ENCODE assay signal across 22 cellular contexts in genomic region chr1:79896136-79896535, GRCh38.
A peak's percentile ranks its signal among the peaks of the same experiment; 100 is the strongest.
DNase-seq lines count a peak whose midpoint lies in the region; ATAC-seq, FAIRE-seq and TF ChIP-seq lines count a peak whose summit lies in the region.
"Had no signal": no experiment of that assay in that cellular context is flagged by ENCODE, and none has a peak within 500 bp of the region (broad histone marks: within the 10 kb centered on the region; RNA-seq: fewer than 3 reads in every experiment).

No MANE protein-coding gene starts in this region.

- H3K36me3 Mint-ChIP-seq in mesothelial cell of epicardium, result no peaks in the 10 kb centered on the region
- H3K36me3 Mint-ChIP-seq: CD4-positive, alpha-beta memory T cell had no signal

- H3K79me1 ChIP-seq in H1 (ENCODE audit: low read depth, low read length), result no peaks in the 10 kb centered on the region

- H2BK120ac ChIP-seq in H1 (replicated peaks; ENCODE audit: low read depth, low read length), result no peak overlapping the region

- TF ChIP-seq RAD21 in H1 (IDR thresholded peaks at IDR 0.05 in 1 of 2, conservative IDR thresholded peaks at IDR 0.05 in 1 of 2; ENCODE audit: low read depth in 2 of 2, low read length in 2 of 2), result no peak

- H3K79me2 ChIP-seq in GM23248 (ENCODE audit: insufficient read depth), result no peaks in the 10 kb centered on the region
- no peaks in the 10 kb centered on the region for H3K79me2 ChIP-seq in H1 (ENCODE audit: control insufficient read depth in 1 of 2, insufficient read depth in 2 of 2, low read length in 2 of 2)

- no peak overlapping the region for H2BK20ac ChIP-seq in H1 (ENCODE audit: low read length)

- H3K23ac ChIP-seq in H1 (ENCODE audit: insufficient read length), result no peak overlapping the region

- H3K27ac ChIP-seq in GM23248 (no peak overlapping the region), H1 (ENCODE audit: low read depth, low read length) (no peak overlapping the region)
- H3K27ac ChIP-seq: A549 had no signal

- no peak overlapping the region for H3K56ac ChIP-seq in H1 (replicated peaks; ENCODE audit: insufficient read length, low read depth, low read length)

- peaks cover 18% of the 10 kb centered on the region for H3K9me3 Mint-ChIP-seq in mesothelial cell of epicardium
- H3K9me3 Mint-ChIP-seq: HFFc6 had no signal

- peaks cover 10% of the 10 kb centered on the region; the same call in 1 of the 2 replicates for H3F3A ChIP-seq in GM23248 (ENCODE audit: insufficient read depth)

- no peaks in the 10 kb centered on the region for H3K27me3 Mint-ChIP-seq in mesothelial cell of epicardium (ENCODE audit: low read depth)
- H3K27me3 Mint-ChIP-seq: CD4-positive, alpha-beta memory T cell had no signal

- H3K4me1 ChIP-seq in GM23248 (ENCODE audit: insufficient read depth) (peaks cover 17% of the 10 kb centered on the region), H1 (replicated peaks in 1 of 4; ENCODE audit: control insufficient read depth in 3 of 4, insufficient read depth in 4 of 4, low read length in 3 of 4) (no peaks in the 10 kb centered on the region)
- H3K4me1 ChIP-seq: A549, HAP-1 had no signal

- H3K4ac ChIP-seq in H1 (replicated peaks; ENCODE audit: insufficient read length, low read depth, low read length), result no peak overlapping the region

- TF ChIP-seq CTCF in H1 (IDR thresholded peaks at IDR 0.05; ENCODE audit: control extremely low read depth in 1 of 3, insufficient read depth in 1 of 3, low read depth in 1 of 3, low read length in 3 of 3) (no peak), mesothelial cell of epicardium (IDR thresholded peaks at IDR 0.05; ENCODE audit: unreplicated experiment) (no peak)

- CTCF ChIA-PET in H1 (lab: Charles Lee; ENCODE audit: partially characterized antibody), result no interaction called here

- no peak overlapping the region for H3K27ac Mint-ChIP-seq in mesothelial cell of epicardium
- H3K27ac Mint-ChIP-seq: CD4-positive, alpha-beta memory T cell; GM23338; HFFc6 had no signal

- no peak overlapping the region for H3K4me3 ChIP-seq in GM23248
- H3K4me3 ChIP-seq in H1 (ENCODE audit: extremely low read depth in 1 of 4, insufficient read depth in 2 of 4, low read depth in 3 of 4, low read length in 4 of 4), result no peak overlapping the region
- H3K4me3 ChIP-seq: A549, GM23338, HAP-1 had no signal

- H3K9ac ChIP-seq in GM23248 (no peak overlapping the region), H1 (replicated peaks in 1 of 4; ENCODE audit: extremely low read depth in 1 of 4, low read depth in 3 of 4, low read length in 3 of 4) (no peak overlapping the region)

- H2BK12ac ChIP-seq in H1 (ENCODE audit: low read depth, low read length), result no peak overlapping the region

- H3K9me2 ChIP-seq in GM23248 (ENCODE audit: insufficient read depth), result no peaks in the 10 kb centered on the region

- no peak overlapping the region for H2BK5ac ChIP-seq in H1 (ENCODE audit: low read depth, low read length)

- no peak overlapping the region for H2AK5ac ChIP-seq in H1 (ENCODE audit: low read depth, low read length)

- FAIRE-seq in H1 (lab: Jason Lieb, UNC), result no peak
- FAIRE-seq: A549, GM12891, GM18507 had no signal

- H3K14ac ChIP-seq in H1 (ENCODE audit: insufficient read length), result no peak overlapping the region

- H3K36me3 ChIP-seq in GM23248 (ENCODE audit: low read depth) (no peaks in the 10 kb centered on the region), H1 (ENCODE audit: control insufficient read depth in 2 of 4, insufficient read depth in 4 of 4, low read length in 3 of 4) (no peaks in the 10 kb centered on the region)
- H3K36me3 ChIP-seq: HAP-1 had no signal

- no peak overlapping the region for H4K5ac ChIP-seq in H1 (ENCODE audit: insufficient read length, low read depth, low read length)

- H4K91ac ChIP-seq in H1 (replicated peaks; ENCODE audit: insufficient read length, low read length), result no peak overlapping the region

- WGBS in GM23248 (ENCODE audit: low coverage in 1 of 2, low lambda C conversion rate in 2 of 2, missing lambda C conversion rate in 2 of 2), 2 experiments, result 80 to 93% methylated on average over 2 of the region's 2 CpGs
- WGBS in H1 (ENCODE audit: extremely low coverage in 1 of 2, insufficient coverage in 1 of 2, insufficient read length in 1 of 2, insufficient replicate concordance in 2 of 2, low coverage in 1 of 2, low lambda C conversion rate in 2 of 2, missing lambda C conversion rate in 1 of 2), 2 experiments, result 97% methylated on average over 2 of the region's 2 CpGs; no CpG with 5 or more reads in 1 of the 2 experiments

- H3K27me3 ChIP-seq in GM23248 (replicated peaks; ENCODE audit: insufficient read depth), result no peaks in the 10 kb centered on the region
- H3K27me3 ChIP-seq in H1 (replicated peaks in 1 of 4; ENCODE audit: control insufficient read depth in 3 of 4, extremely low read depth in 1 of 4, insufficient read depth in 3 of 4, low read length in 3 of 4), result no peaks in the 10 kb centered on the region

- in situ Hi-C loops in GM23248 (cut with MboI), result no loop called here

- H4K20me1 ChIP-seq in GM23248 (ENCODE audit: insufficient read depth), result no peaks in the 10 kb centered on the region
- H4K20me1 ChIP-seq in H1 (replicated peaks in 1 of 2; ENCODE audit: control insufficient read depth in 1 of 2, insufficient read depth in 2 of 2, low read length in 2 of 2), result no peaks in the 10 kb centered on the region

- no peak for TF ChIP-seq POLR2A in H1 (IDR thresholded peaks at IDR 0.05; ENCODE audit: control extremely low read depth in 1 of 2, low read depth in 2 of 2, low read length in 2 of 2)

- H3K4me3 Mint-ChIP-seq in mesothelial cell of epicardium, result no peak overlapping the region
- H3K4me3 Mint-ChIP-seq: CD4-positive, alpha-beta memory T cell; GM23338; HFFc6 had no signal

- H2AFZ ChIP-seq in GM23248 (no peak overlapping the region), H1 (ENCODE audit: low read length) (peak overlapping the region; percentile 5; the same call in 1 of the 2 replicates)
- H2AFZ ChIP-seq: GM23338 had no signal

- no peak overlapping the region for H4K8ac ChIP-seq in H1 (ENCODE audit: extremely low read depth, insufficient read depth, low read length)

- POLR2A ChIA-PET in H1 (lab: Charles Lee; ENCODE audit: partially characterized antibody), result no interaction called here

- H3K4me2 ChIP-seq in GM23248 (ENCODE audit: unreplicated experiment), result no peak overlapping the region
- no peak overlapping the region for H3K4me2 ChIP-seq in H1 (ENCODE audit: insufficient read depth in 1 of 2, low read depth in 2 of 2, low read length in 2 of 2)
- H3K4me2 ChIP-seq: A549, GM23338 had no signal

- no peak overlapping the region for H2BK15ac ChIP-seq in H1 (ENCODE audit: low read length)

- H3K23me2 ChIP-seq in H1 (ENCODE audit: low read depth, low read length), result no peaks in the 10 kb centered on the region

- H3K9me3 ChIP-seq in GM23248 (ENCODE audit: low read depth) (no peaks in the 10 kb centered on the region), H1 (ENCODE audit: insufficient read depth in 2 of 2, low read depth in 1 of 2, low read length in 1 of 2) (no peaks in the 10 kb centered on the region)
- H3K9me3 ChIP-seq: A549, HAP-1 had no signal

- ATAC-seq in left lobe of liver (peak; percentile 58), GM18867 (IDR thresholded peaks at IDR 0.05; ENCODE audit: unreplicated experiment) (no peak)
- ATAC-seq: A549, GM23338 had no signal

- TF ChIP-seq EP300 in H1 (IDR thresholded peaks at IDR 0.05; ENCODE audit: borderline replicate concordance in 1 of 2, low read depth in 2 of 2, low read length in 2 of 2), result no peak

- DNase-seq in GM23248 (peak; percentile 23), H1 (ENCODE audit: low read depth in 1 of 2, low spot score in 2 of 2) (no peak), left lobe of liver (ENCODE audit: low spot score) (no peak), NCI-H82 treated with DMSO at 0.1 percent for 48 hours (lab: John Stamatoyannopoulos, UW; ENCODE audit: unreplicated experiment) (no peak), mesothelial cell of epicardium (ENCODE audit: low spot score in 2 of 2, unreplicated experiment in 2 of 2) (no peak)
- DNase-seq in activated effector memory CD4-positive, alpha-beta T cell treated with anti-CD3 and anti-CD28 coated beads, Interleukin-2, amount 50 U/mL, for 16 hours, result no peak
- DNase-seq: 8988T; ACHN; C1 segment of cervical spinal cord; Calu3; CD4-positive, alpha-beta memory T cell; COR-L47; DMS53; DMS79 treated with DMSO at 0.1 percent for 48 hours; GF-D8; HFFc6 had no signal

- no peak overlapping the region for H3K18ac ChIP-seq in H1 (ENCODE audit: extremely low read depth, low read length)

- H3K4me1 Mint-ChIP-seq in mesothelial cell of epicardium, result no peaks in the 10 kb centered on the region
- H3K4me1 Mint-ChIP-seq: CD4-positive, alpha-beta memory T cell; GM23338 had no signal

TF ChIP-seq in H1, 55 proteins besides CTCF, POLR2A, EP300 and RAD21:
- TF ChIP-seq FOSL1 (IDR thresholded peaks at IDR 0.05; ENCODE audit: insufficient read depth, low read depth, low read length), result no peak
- no peak for TF ChIP-seq POLR2AphosphoS5 (IDR thresholded peaks at IDR 0.05; ENCODE audit: low read depth, low read length)
- TF ChIP-seq YY1 (IDR thresholded peaks at IDR 0.05; ENCODE audit: low read depth, low read length), result no peak
- no peak for TF ChIP-seq SUZ12 (IDR thresholded peaks at IDR 0.05; ENCODE audit: low read length)
- no peak for TF ChIP-seq RFX5 (IDR thresholded peaks at IDR 0.05; ENCODE audit: borderline replicate concordance, low read depth, low read length)
